Comparison of ENCODE assay signal across 2 cellular contexts in genomic region chr4:68503462-68503861, GRCh38. TPM values are rescaled to one million over a fixed set of nuclear protein-coding genes. Genes with fewer than 3 reads are reported as not detected.
"Had no signal": no experiment of that assay in that cellular context is flagged by ENCODE, and none has a peak within 500 bp of the region (broad histone marks: within the 10 kb centered on the region; RNA-seq: fewer than 3 reads in every experiment).

No MANE protein-coding gene starts in this region.

RNA-seq across cellular contexts. Expression of gene TMPRSS11E, which starts 56.2 kb away (rescaled TPM):
- total RNA-seq: G401, GM12878 had no signal
- polyA plus RNA-seq: GM12878 had no signal
